In genomic region chr2:52294628-52295027, GRCh38 we compare ENCODE assay signal across 23 cellular contexts.
"Had no signal": no experiment of that assay in that cellular context is flagged by ENCODE, and none has a peak within 500 bp of the region (broad histone marks: within the 10 kb centered on the region; RNA-seq: fewer than 3 reads in every experiment).

No MANE protein-coding gene starts in this region.

- H3K36me3 ChIP-seq: MG63 had no signal

- DNase-seq: IMR-90, Karpas-422, KG1, MG63, NCI-H1092, NCI-H1105 treated with DMSO at 0.1 percent for 48 hours, NCI-H1417 treated with DMSO at 0.1 percent for 48 hours, NCI-H146, NCI-H1694 treated with DMSO at 0.1 percent for 48 hours, NCI-H2029, NCI-H2081 treated with DMSO at 0.1 percent for 48 hours, NCI-H2171, NCI-H226, NCI-H446, NCI-H510A, NCI-H524 treated with DMSO at 0.1 percent for 48 hours, NCI-H69, NCI-H774, PC-3, SHP77 had no signal

- H3K27me3 ChIP-seq: MG63 had no signal

- H3K4me3 ChIP-seq: MG63 had no signal

- ATAC-seq: Panc1, PC-3 had no signal

- H3K27ac ChIP-seq: HL-60, RWPE1 had no signal
